ENCODE assay signal across 8 cellular contexts in genomic region chr11:44943118-44943517, GRCh38. TPM values are rescaled to one million over a fixed set of nuclear protein-coding genes. Genes with fewer than 3 reads are reported as not detected.
DNase-seq lines count a peak whose midpoint lies in the region; ATAC-seq and TF ChIP-seq lines count a peak whose summit lies in the region.

No MANE protein-coding gene starts in this region.

- no peaks in the 10 kb centered on the region for H3K27me3 ChIP-seq in colonic mucosa
- no peaks in the 10 kb centered on the region for H3K27me3 ChIP-seq in upper lobe of left lung

- peak; percentile 49 for DNase-seq in Ammon's horn (ENCODE audit: low spot score)
- DNase-seq in NCI-H146 (lab: John Stamatoyannopoulos, UW), result peak; percentile 62
- DNase-seq in colonic mucosa, result peak; percentile 46
- peak in 1 of 2 donors; percentile 84 for DNase-seq in upper lobe of left lung
- no peak for DNase-seq in omental fat pad (ENCODE audit: low spot score)
- no peak for DNase-seq in H4 (ENCODE audit: low spot score)

- ATAC-seq in GM19043 (IDR thresholded peaks at IDR 0.05; ENCODE audit: low read depth, unreplicated experiment) (peak; percentile 61), upper lobe of left lung (ENCODE audit: low FRiP score in 2 of 2) (peak; percentile 41 to 60), GM18520 (IDR thresholded peaks at IDR 0.05; ENCODE audit: unreplicated experiment) (no peak), omental fat pad (ENCODE audit: low FRiP score) (no peak)

- H3K4me1 ChIP-seq in colonic mucosa (peaks cover 18% of the 10 kb centered on the region), upper lobe of left lung (peaks cover 17 to 59% (median 42%) of the 10 kb centered on the region in 4 donors)

- TF ChIP-seq EP300 in upper lobe of left lung (IDR thresholded peaks at IDR 0.05), result no peak

- no peaks in the 10 kb centered on the region for H3K9me3 ChIP-seq in colonic mucosa
- H3K9me3 ChIP-seq in upper lobe of left lung, result no peaks in the 10 kb centered on the region

- TF ChIP-seq CTCF in colonic mucosa (IDR thresholded peaks at IDR 0.05) (no peak), upper lobe of left lung (IDR thresholded peaks at IDR 0.05) (no peak), omental fat pad (IDR thresholded peaks at IDR 0.05) (no peak)

- H3K36me3 ChIP-seq in colonic mucosa, result no peaks in the 10 kb centered on the region
- H3K36me3 ChIP-seq in upper lobe of left lung, result peaks cover 0 to 4% (median 0%) of the 10 kb centered on the region in 4 donors

- no peak for TF ChIP-seq POLR2A in upper lobe of left lung (IDR thresholded peaks at IDR 0.05)

- H3K4me3 ChIP-seq in colonic mucosa (no peak overlapping the region), upper lobe of left lung (no peak overlapping the region)

- intact Hi-C loops in colonic mucosa (cut with DNase I), result no loop called here

- H3K27ac ChIP-seq in colonic mucosa, result no peak overlapping the region
- peak overlapping the region in 1 of 4 donors; percentile 23 for H3K27ac ChIP-seq in upper lobe of left lung

- peak overlapping the region in 1 of 2 donors; percentile 44 for H3K9ac ChIP-seq in colonic mucosa (ENCODE audit: low read depth in 2 of 2, low read length in 2 of 2)

- 41 to 53% methylated on average over 5 to 7 of the region's 7 CpGs for WGBS in upper lobe of left lung, 2 donors

RNA-seq across cellular contexts. Expression of gene TP53I11, which starts 7.6 kb away (rescaled TPM):
- total RNA-seq in colonic mucosa, result 100 to 1,000 TPM; 103 to 158 TPM
- total RNA-seq in upper lobe of left lung, result 100 to 1,000 TPM in 3 of 6 donors, 10 to 100 TPM in 3; 55.3 to 127 (median 101) TPM
- 100 to 1,000 TPM in 2 of 4 donors, 10 to 100 TPM in 2; 64.4 to 175 (median 99.1) TPM for total RNA-seq in omental fat pad
- total RNA-seq in H4 (2014; rRNA removed; shearing (Covaris generic)), result 10.4 and 13.5 TPM in 2 replicates

Comparison
In these comparisons a context has a peak if more than half of its experiments do, and no peak if none do; other contexts are left out.
1. DNase-seq: peak in Ammon's horn (single experiment), NCI-H146 (single experiment) and colonic mucosa (single experiment); none in omental fat pad (single experiment) and H4 (single experiment).
2. ATAC-seq: peak in GM19043 (single experiment) and upper lobe of left lung (2 of 2); none in GM18520 (single experiment) and omental fat pad (single experiment).